Comparison of ENCODE assay signal across 1 cellular context in genomic region chr2:159755788-159756187, GRCh38.
TF ChIP-seq lines count a peak whose summit lies in the region.

No MANE protein-coding gene starts in this region.

TF ChIP-seq in IMR-90, 13 proteins besides CTCF, POLR2A, EP300 and RAD21 (continued from another document):
- TF ChIP-seq MAFK (IDR thresholded peaks at IDR 0.05; ENCODE audit: low read depth, low read length), result no peak
- TF ChIP-seq, protein P1, sequence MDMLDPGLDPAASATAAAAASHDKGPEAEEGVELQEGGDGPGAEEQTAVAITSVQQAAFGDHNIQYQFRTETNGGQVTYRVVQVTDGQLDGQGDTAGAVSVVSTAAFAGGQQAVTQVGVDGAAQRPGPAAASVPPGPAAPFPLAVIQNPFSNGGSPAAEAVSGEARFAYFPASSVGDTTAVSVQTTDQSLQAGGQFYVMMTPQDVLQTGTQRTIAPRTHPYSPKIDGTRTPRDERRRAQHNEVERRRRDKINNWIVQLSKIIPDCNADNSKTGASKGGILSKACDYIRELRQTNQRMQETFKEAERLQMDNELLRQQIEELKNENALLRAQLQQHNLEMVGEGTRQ (IDR thresholded peaks at IDR 0.05; ENCODE audit: low read depth, low read length), result no peak
